ENCODE assay signal across 8 cellular contexts in the genomic region with DNA sequence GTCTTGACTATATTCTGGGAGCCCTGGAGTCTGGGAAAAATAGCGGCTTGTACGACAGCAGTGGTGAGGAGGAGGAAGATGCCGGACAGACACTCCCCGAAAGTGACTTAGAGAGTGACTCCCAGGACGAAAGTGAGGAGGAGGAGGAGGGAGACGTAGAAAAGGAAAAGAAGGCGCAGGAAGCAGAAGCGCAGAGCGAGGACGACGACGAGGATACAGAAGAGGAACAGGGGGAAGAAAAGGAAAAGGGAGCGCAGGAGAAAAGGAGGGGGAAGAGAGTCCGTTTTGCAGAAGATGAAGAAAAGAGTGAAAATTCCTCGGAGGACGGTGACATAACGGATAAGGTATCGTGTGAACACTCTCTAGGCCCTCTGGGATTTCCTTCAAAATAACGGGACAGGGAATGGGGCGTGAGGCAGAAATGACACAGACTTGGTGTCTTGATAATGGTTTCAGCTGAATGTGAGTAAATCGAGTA. TPM values are rescaled to one million over a fixed set of nuclear protein-coding genes. Genes with fewer than 3 reads are reported as not detected.
A peak's percentile ranks its signal among the peaks of the same experiment; 100 is the strongest.
DNase-seq lines count a peak whose midpoint lies in the region; ATAC-seq and TF ChIP-seq lines count a peak whose summit lies in the region.

No MANE protein-coding gene starts in this region.

- CTCF ChIA-PET in MCF 10A (lab: Yijun Ruan, JAX), result interaction anchor here (0.5 to 2.7 kb wide), 15 partner anchors 13 to 437 kb away, joined by 3 to 10 read pairs (median 5); partner anchors contain the start of gene LMBR1

- peak overlapping the region; percentile 60 to 72 for H3K9ac ChIP-seq in mucosa of rectum (ENCODE audit: low read depth in 1 of 2, low read length in 2 of 2)

- no peaks in the 10 kb centered on the region for H3K9me3 ChIP-seq in KOPT-K1 (ENCODE audit: insufficient read depth, low read length, poor library complexity, severe bottlenecking)
- no peaks in the 10 kb centered on the region for H3K9me3 ChIP-seq in mucosa of rectum (ENCODE audit: control insufficient read depth in 2 of 2, low read length in 2 of 2)

- POLR2A ChIA-PET in MCF 10A (lab: Yijun Ruan, JAX), result interaction anchor here (0.7 to 4.4 kb wide), 17 partner anchors 19 to 389 kb away, joined by 3 to 45 read pairs (median 5); partner anchors contain the start of genes DNAJB6, LMBR1 and MNX1

- H3K27me3 Mint-ChIP-seq in MCF 10A (ENCODE audit: insufficient read depth, unreplicated experiment), result no peaks in the 10 kb centered on the region

- no peak for ATAC-seq in HG03039 (IDR thresholded peaks at IDR 0.05; ENCODE audit: unreplicated experiment)
- ATAC-seq in activated CD4-positive, CD25-positive, alpha-beta regulatory T cell treated with anti-CD3 and anti-CD28 coated beads, Interleukin-2, amount 50 U/mL, for 24 hours, result no peak

- H3K27ac Mint-ChIP-seq in MCF 10A (ENCODE audit: low read depth, unreplicated experiment), result peak overlapping the region; percentile 65

- DNase-seq in MCF 10A (ENCODE audit: unreplicated experiment), result peak; percentile 29
- no peak for DNase-seq in NCI-H748 treated with DMSO at 0.1 percent for 48 hours (lab: John Stamatoyannopoulos, UW)
- DNase-seq in globus pallidus (ENCODE audit: low spot score), result no peak

- peaks cover 18 to 19% of the 10 kb centered on the region in 2 donors for H3K4me1 ChIP-seq in mucosa of rectum (ENCODE audit: control insufficient read depth in 2 of 2, insufficient read depth in 2 of 2, low read length in 2 of 2)

- peaks cover 36% of the 10 kb centered on the region for H3K36me3 ChIP-seq in KOPT-K1 (ENCODE audit: insufficient read depth, low read length)
- peaks cover 25 to 29% of the 10 kb centered on the region in 2 donors for H3K36me3 ChIP-seq in mucosa of rectum (ENCODE audit: control insufficient read depth in 2 of 2, insufficient read depth in 2 of 2, low read length in 2 of 2)

- no TSS peak for BruUV-seq in MCF 10A (replicated peaks; lab: Mats Ljungman, UMichigan)

- no peaks in the 10 kb centered on the region for H3K27me3 ChIP-seq in mucosa of rectum (ENCODE audit: control insufficient read depth in 2 of 2, insufficient read depth in 2 of 2, low read length in 2 of 2)

- peak overlapping the region; percentile 90 for H3K4me3 Mint-ChIP-seq in MCF 10A (ENCODE audit: unreplicated experiment)

- H3K4me3 ChIP-seq in mucosa of rectum (ENCODE audit: low read length in 2 of 2), result peak overlapping the region; percentile 79 to 82

- H3K9me3 Mint-ChIP-seq in MCF 10A (ENCODE audit: unreplicated experiment), result no peaks in the 10 kb centered on the region

- TF ChIP-seq CTCF in C4-2B (conservative IDR thresholded peaks at IDR 0.05) (no peak), MCF 10A (IDR thresholded peaks at IDR 0.05; ENCODE audit: unreplicated experiment) (no peak)

- peak overlapping the region; percentile 81 for H3K27ac ChIP-seq in C4-2B
- peak overlapping the region; percentile 71 for H3K27ac ChIP-seq in KOPT-K1 (ENCODE audit: low read depth, low read length, poor library complexity, severe bottlenecking)
- no peak overlapping the region for H3K27ac ChIP-seq in mucosa of rectum (ENCODE audit: low read depth in 2 of 2, low read length in 2 of 2)

- intact Hi-C loops in MCF 10A (cut with micrococcal nuclease), result loop anchor here (2.0 to 5.0 kb wide), 3 partner anchors 58 to 1153 kb away; partner anchors contain the start of gene LMBR1

- H3K4me1 Mint-ChIP-seq in MCF 10A (ENCODE audit: insufficient read depth, unreplicated experiment), result peaks cover 11% of the 10 kb centered on the region

- H3K36me3 Mint-ChIP-seq in MCF 10A (ENCODE audit: insufficient read depth, unreplicated experiment), result peaks cover 45% of the 10 kb centered on the region

RNA-seq across cellular contexts. Expression of gene NOM1, which starts 0.9 kb away (rescaled TPM):
- 25.9 and 34.1 TPM in 2 replicates for total RNA-seq in MCF 10A (2022)

RNA-seq across cellular contexts. Expression of gene LMBR1, which starts 57.4 kb away (rescaled TPM):
- 95.6 and 105 TPM in 2 replicates for total RNA-seq in MCF 10A (2022)

Comparison
In these comparisons a context has a peak if more than half of its experiments do, and no peak if none do; other contexts are left out.
1. H3K27ac ChIP-seq: peak in C4-2B (single experiment) and KOPT-K1 (single experiment); none in mucosa of rectum (0 of 2).